Comparison of ENCODE assay signal across 14 cellular contexts in the genomic region with DNA sequence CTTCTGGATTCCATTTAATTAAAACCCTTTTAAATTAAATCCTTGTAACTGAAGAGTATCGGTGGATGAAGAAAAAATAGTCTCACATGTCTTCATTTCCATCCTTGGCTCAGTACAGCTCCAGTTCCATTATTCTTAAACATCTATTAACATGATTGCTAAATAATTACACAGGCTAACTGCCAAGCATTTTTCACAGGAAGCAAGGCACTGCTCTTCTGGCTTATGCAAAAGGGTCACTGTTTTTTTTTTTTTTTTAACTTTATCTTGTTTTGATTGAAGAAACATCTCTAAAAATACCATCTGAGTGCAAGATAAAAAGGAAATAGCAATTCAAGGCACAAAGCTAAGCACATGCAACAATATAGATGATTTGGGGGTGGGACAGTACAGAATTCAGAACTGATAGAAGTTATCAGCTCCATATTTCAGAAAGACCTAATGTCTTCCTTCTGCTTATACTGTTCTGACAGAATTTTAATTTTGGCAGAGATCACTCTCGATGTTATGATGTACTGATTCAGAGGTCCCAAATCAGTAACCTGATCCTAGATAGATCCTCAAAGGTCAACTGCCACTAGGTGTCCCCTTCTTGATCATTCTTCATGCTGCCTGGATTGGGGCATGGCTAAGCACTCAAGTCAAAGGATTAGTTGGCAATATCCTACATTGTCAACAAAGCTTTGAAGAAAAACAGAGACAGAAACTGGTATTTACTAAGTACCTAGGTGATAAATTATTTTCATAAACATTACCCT. TPM values are rescaled to one million over a fixed set of nuclear protein-coding genes. Genes with fewer than 3 reads are reported as not detected.
A peak's percentile ranks its signal among the peaks of the same experiment; 100 is the strongest.
DNase-seq lines count a peak whose midpoint lies in the region; ATAC-seq, FAIRE-seq and TF ChIP-seq lines count a peak whose summit lies in the region.
"Had no signal": no experiment of that assay in that cellular context is flagged by ENCODE, and none has a peak within 500 bp of the region (broad histone marks: within the 10 kb centered on the region; RNA-seq: fewer than 3 reads in every experiment).

No MANE protein-coding gene starts in this region.

- no peak for TF ChIP-seq POLR2A in A549 (IDR thresholded peaks at IDR 0.05; ENCODE audit: low read length)

- H3K36me3 ChIP-seq in GM23338 (ENCODE audit: insufficient read depth), result no peaks in the 10 kb centered on the region

- no peaks in the 10 kb centered on the region for H4K20me1 ChIP-seq in GM23338 (replicated peaks; ENCODE audit: insufficient read depth)

- H3K27ac Mint-ChIP-seq in GM23338, result no peak overlapping the region
- peak overlapping the region in 3 of 5 experiments; percentile 31 to 83 (median 39) for H3K27ac Mint-ChIP-seq in brain
- H3K27ac Mint-ChIP-seq in effector memory CD8-positive, alpha-beta T cell, result no peak overlapping the region
- H3K27ac Mint-ChIP-seq: activated CD4-positive, alpha-beta T cell treated with anti-CD3 and anti-CD28 coated beads, Interleukin-2, amount 10 ng/mL, durations not matched to agents 7 days and 5 days; activated naive CD4-positive, alpha-beta T cell treated with anti-CD3 and anti-CD28 coated beads, Interleukin-2, amount 10 ng/mL, durations not matched to agents 7 days and 5 days had no signal

- peak in 1 of 2 experiments; percentile 10 for DNase-seq in A549 (ENCODE audit: low read depth in 1 of 2, low spot score in 1 of 2)
- DNase-seq in GM23338 (ENCODE audit: low spot score), result peak; percentile 43
- no peak for DNase-seq in foreskin melanocyte
- DNase-seq in effector memory CD8-positive, alpha-beta T cell, result no peak
- no peak for DNase-seq in activated T-cell treated with anti-CD3 and anti-CD28 coated beads for 4 hours
- no peak for DNase-seq in SKM-1 (lab: John Stamatoyannopoulos, UW; ENCODE audit: unreplicated experiment)
- DNase-seq: activated CD4-positive, alpha-beta T cell treated with anti-CD3 and anti-CD28 coated beads, Interleukin-2, amount 10 ng/mL, durations not matched to agents 7 days and 5 days; activated naive CD4-positive, alpha-beta T cell treated with anti-CD3 and anti-CD28 coated beads, Interleukin-2, amount 10 ng/mL, durations not matched to agents 7 days and 5 days; NCI-H2171; substantia nigra had no signal

- H3K4me3 ChIP-seq in A549 (no peak overlapping the region), GM23338 (no peak overlapping the region)

- H3K9me3 Mint-ChIP-seq in GM23338 (no peaks in the 10 kb centered on the region), brain (peaks cover 0 to 5% (median 1%) of the 10 kb centered on the region in 5 experiments)
- H3K9me3 Mint-ChIP-seq in effector memory CD8-positive, alpha-beta T cell, result no peaks in the 10 kb centered on the region
- H3K9me3 Mint-ChIP-seq: activated CD4-positive, alpha-beta T cell treated with anti-CD3 and anti-CD28 coated beads, Interleukin-2, amount 10 ng/mL, durations not matched to agents 7 days and 5 days; activated naive CD4-positive, alpha-beta T cell treated with anti-CD3 and anti-CD28 coated beads, Interleukin-2, amount 10 ng/mL, durations not matched to agents 7 days and 5 days had no signal

- H3K4me1 Mint-ChIP-seq in GM23338, result no peaks in the 10 kb centered on the region
- peaks cover 39% of the 10 kb centered on the region for H3K4me1 Mint-ChIP-seq in brain
- H3K4me1 Mint-ChIP-seq in effector memory CD8-positive, alpha-beta T cell (ENCODE audit: low read depth in 2 of 2), result peaks cover 0 to 2% of the 10 kb centered on the region in 2 donors
- H3K4me1 Mint-ChIP-seq: activated CD4-positive, alpha-beta T cell treated with anti-CD3 and anti-CD28 coated beads, Interleukin-2, amount 10 ng/mL, durations not matched to agents 7 days and 5 days; activated naive CD4-positive, alpha-beta T cell treated with anti-CD3 and anti-CD28 coated beads, Interleukin-2, amount 10 ng/mL, durations not matched to agents 7 days and 5 days had no signal

- H3K4me3 Mint-ChIP-seq in GM23338 (no peak overlapping the region), brain (peak overlapping the region in 1 of 5 experiments; percentile 8)
- no peak overlapping the region for H3K4me3 Mint-ChIP-seq in effector memory CD8-positive, alpha-beta T cell
- H3K4me3 Mint-ChIP-seq: activated CD4-positive, alpha-beta T cell treated with anti-CD3 and anti-CD28 coated beads, Interleukin-2, amount 10 ng/mL, durations not matched to agents 7 days and 5 days; activated naive CD4-positive, alpha-beta T cell treated with anti-CD3 and anti-CD28 coated beads, Interleukin-2, amount 10 ng/mL, durations not matched to agents 7 days and 5 days had no signal

- CTCF ChIA-PET in A549 (lab: Yijun Ruan, JAX), result interaction anchor here (0.6 to 1.6 kb wide), 4 partner anchors 9 to 25 kb away, joined by 3 to 5 read pairs (median 4); no protein-coding TSS in a partner anchor

- no peak for TF ChIP-seq EP300 in A549 (IDR thresholded peaks at IDR 0.05)

- H3K27ac ChIP-seq in A549, result no peak overlapping the region
- H3K27ac ChIP-seq in GM23338 (ENCODE audit: low read depth), result no peak overlapping the region
- H3K27ac ChIP-seq: neutrophil had no signal

- FAIRE-seq in A549 (lab: Jason Lieb, UNC) (peak; percentile 46), islet of Langerhans (lab: Jason Lieb, UNC) (peak; percentile 73)

- no peaks in the 10 kb centered on the region for H3K9me3 ChIP-seq in A549
- H3K9me3 ChIP-seq: neutrophil had no signal

- H3K27me3 ChIP-seq in GM23338 (ENCODE audit: insufficient read depth), result no peaks in the 10 kb centered on the region
- H3K27me3 ChIP-seq: neutrophil had no signal

- no peak for TF ChIP-seq RAD21 in A549 (conservative IDR thresholded peaks at IDR 0.05 in 1 of 2, IDR thresholded peaks at IDR 0.05 in 1 of 2)

- no peak for TF ChIP-seq CTCF in A549 (IDR thresholded peaks at IDR 0.05)
- peak; percentile 54 to 56 for TF ChIP-seq CTCF in GM23338 (conservative IDR thresholded peaks at IDR 0.05; ENCODE audit: low read depth in 2 of 2)
- TF ChIP-seq CTCF in brain (conservative IDR thresholded peaks at IDR 0.05), result no peak

- ATAC-seq in A549 (no peak), GM23338 (peak; percentile 69)
- ATAC-seq in effector memory CD8-positive, alpha-beta T cell (replicated peaks), result no peak

- H3K27me3 Mint-ChIP-seq in GM23338 (ENCODE audit: insufficient read depth, low read depth, poor library complexity) (peaks cover 2% of the 10 kb centered on the region), brain (no peaks in the 10 kb centered on the region)
- H3K27me3 Mint-ChIP-seq in effector memory CD8-positive, alpha-beta T cell, result no peaks in the 10 kb centered on the region
- H3K27me3 Mint-ChIP-seq: activated CD4-positive, alpha-beta T cell treated with anti-CD3 and anti-CD28 coated beads, Interleukin-2, amount 10 ng/mL, durations not matched to agents 7 days and 5 days; activated naive CD4-positive, alpha-beta T cell treated with anti-CD3 and anti-CD28 coated beads, Interleukin-2, amount 10 ng/mL, durations not matched to agents 7 days and 5 days had no signal

- WGBS in A549 (ENCODE audit: missing lambda C conversion rate), result 98% methylated on average over 2 of the region's 2 CpGs

- no peaks in the 10 kb centered on the region for H3F3A ChIP-seq in GM23338 (replicated peaks; ENCODE audit: low read depth)

- no peaks in the 10 kb centered on the region for H3K79me2 ChIP-seq in GM23338 (replicated peaks; ENCODE audit: insufficient read depth)

- POLR2A ChIA-PET in A549 (lab: Yijun Ruan, JAX), result interaction anchor here (1.1 kb wide), 1 partner anchor 8 kb away, joined by 3 read pairs; no protein-coding TSS in a partner anchor

- H3K4me1 ChIP-seq in A549 (peaks cover 17% of the 10 kb centered on the region; the same call in 2 of the 3 replicates), GM23338 (ENCODE audit: insufficient read depth) (no peaks in the 10 kb centered on the region)

- H3K36me3 Mint-ChIP-seq in GM23338 (ENCODE audit: low read depth), result peaks cover 11% of the 10 kb centered on the region
- H3K36me3 Mint-ChIP-seq in brain, result peaks cover 30% of the 10 kb centered on the region
- H3K36me3 Mint-ChIP-seq in effector memory CD8-positive, alpha-beta T cell (ENCODE audit: insufficient read depth), result peaks cover 31% of the 10 kb centered on the region

- H3K9me2 ChIP-seq in GM23338 (ENCODE audit: insufficient read depth), result 0 out of 2 replicates have a peak, but pooled peaks cover 10% of the 10 kb centered on the region

- H2AFZ ChIP-seq in GM23338, result no peak overlapping the region

- H3K4me2 ChIP-seq in A549 (no peak overlapping the region), GM23338 (no peak overlapping the region)

TF ChIP-seq in A549, 52 proteins besides CTCF, POLR2A, EP300 and RAD21 (continues in another document):
- TF ChIP-seq ZC3H11A (IDR thresholded peaks at IDR 0.05) (no peak), TFCP2L1 (CRISPR knock-in tag; IDR thresholded peaks at IDR 0.05) (no peak), EHF (CRISPR knock-in tag; IDR thresholded peaks at IDR 0.05) (no peak), MYC (IDR thresholded peaks at IDR 0.05; ENCODE audit: borderline replicate concordance, low read length) (no peak)

TF ChIP-seq in GM23338, 12 proteins besides CTCF, POLR2A, EP300 and RAD21 (continues in another document):
- no peak for TF ChIP-seq EZH2phosphoT487 (IDR thresholded peaks at IDR 0.05; ENCODE audit: unreplicated experiment)

RNA-seq across cellular contexts. Expression of gene ACTC1, which starts 57.8 kb away (rescaled TPM):
- polyA plus RNA-seq in A549 (2011; rRNA removed), result 0.19 and 0.22 TPM in 2 replicates
- polyA plus RNA-seq in A549 (2012; cell fraction: cytosol; rRNA removed), result 0.12 and 0.21 TPM in 2 replicates
- 0.17 and 0.42 TPM in 2 replicates for polyA plus RNA-seq in A549 (2012; cell fraction: nucleus; rRNA removed)
- 0.43 to 1.1 TPM (median 1.0 TPM) in 3 replicates for polyA plus RNA-seq in A549 (2017; fragmentation: RNase III; extraction: RNeasy Plus Mini Kit Qiagen cat#74134 plus additional on column Dnase treatment)
- not detected in 2 replicates for polyA minus RNA-seq in A549 (2011; rRNA and poly(A)+ RNA removed)
- 18.6 and 26.2 TPM in 2 replicates for total RNA-seq in GM23338 (2014; rRNA removed; shearing (Covaris generic))
- 35.9 and 38.3 TPM in 2 replicates for polyA plus RNA-seq in GM23338 (2016; fragmentation: Nextera tagmentation; extraction: Ambion mirVana)
- polyA plus RNA-seq in brain (ENCODE audit: insufficient read depth, low read depth, low replicate concordance), result 1.2 TPM
- total RNA-seq: activated CD4-positive, alpha-beta T cell treated with anti-CD3 and anti-CD28 coated beads, Interleukin-2, amount 10 ng/mL, durations not matched to agents 7 days and 5 days; H4 had no signal

Comparison
In these comparisons a context has a peak if more than half of its experiments do, and no peak if none do; other contexts are left out.
1. CTCF ChIP-seq: peak in GM23338 (2 of 2); none in A549 (single experiment) and brain (0 of 2).
2. H3K27ac Mint-ChIP-seq: peak in brain (3 of 5); none in GM23338 (single experiment) and effector memory CD8-positive, alpha-beta T cell (0 of 2).
3. RNA of gene ACTC1, which starts 57.8 kb away (polyA plus RNA-seq): 35.9 to 38.3 TPM in GM23338; 1.2 TPM in brain (single experiment) and 0.12 to 1.1 TPM in A549; every median in the first group is over 10 times any median in the second.